In the genomic region with DNA sequence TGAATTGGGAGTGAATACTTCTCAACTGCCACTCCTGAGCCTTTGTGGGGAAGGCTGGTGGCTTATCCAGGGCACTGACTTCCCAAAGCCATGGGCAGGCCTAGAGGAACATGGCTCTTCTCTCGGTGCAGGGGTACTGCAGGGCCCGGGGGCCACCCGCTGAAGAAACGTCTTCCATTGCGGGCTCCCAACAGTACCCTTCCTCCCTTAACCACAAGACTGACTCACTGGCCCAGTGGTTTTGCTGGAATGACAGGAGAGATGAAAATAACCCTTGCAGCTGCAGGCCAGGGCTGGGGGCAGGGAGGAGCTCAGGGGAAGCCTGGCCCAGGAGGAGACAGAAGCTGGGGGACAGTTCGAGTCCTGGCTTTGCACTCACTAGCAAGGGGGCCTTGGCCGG, we compare ENCODE assay signal across 1 cellular context.
TF ChIP-seq lines count a peak whose summit lies in the region.

No MANE protein-coding gene starts in this region.

TF ChIP-seq in HepG2, 621 proteins besides CTCF, POLR2A, EP300 and RAD21:
- TF ChIP-seq PHF5A (CRISPR knock-in tag; IDR thresholded peaks at IDR 0.05; ENCODE audit: low read depth, unreplicated experiment) (no peak), ZSCAN31 (CRISPR knock-in tag; IDR thresholded peaks at IDR 0.05; ENCODE audit: low read depth) (no peak), HOXA5 (CRISPR knock-in tag; IDR thresholded peaks at IDR 0.05) (no peak), BCL6 (CRISPR knock-in tag; IDR thresholded peaks at IDR 0.05) (no peak), ZNF607 (CRISPR knock-in tag; IDR thresholded peaks at IDR 0.05; ENCODE audit: borderline replicate concordance) (no peak), ZNF687 (CRISPR knock-in tag; IDR thresholded peaks at IDR 0.05) (no peak), ZNF256 (CRISPR knock-in tag; conservative IDR thresholded peaks at IDR 0.05) (no peak), PRDM15 (CRISPR knock-in tag; IDR thresholded peaks at IDR 0.05) (no peak), ZNF350 (CRISPR knock-in tag; IDR thresholded peaks at IDR 0.05; ENCODE audit: borderline replicate concordance, low read depth) (no peak), RXRA (CRISPR knock-in tag; IDR thresholded peaks at IDR 0.05) (no peak), GZF1 (CRISPR knock-in tag; IDR thresholded peaks at IDR 0.05) (no peak), MED8 (CRISPR knock-in tag; IDR thresholded peaks at IDR 0.05; ENCODE audit: insufficient replicate concordance) (no peak), GATA4 (IDR thresholded peaks at IDR 0.05; ENCODE audit: borderline replicate concordance, low read depth) (no peak)
- TF ChIP-seq, protein P1, sequence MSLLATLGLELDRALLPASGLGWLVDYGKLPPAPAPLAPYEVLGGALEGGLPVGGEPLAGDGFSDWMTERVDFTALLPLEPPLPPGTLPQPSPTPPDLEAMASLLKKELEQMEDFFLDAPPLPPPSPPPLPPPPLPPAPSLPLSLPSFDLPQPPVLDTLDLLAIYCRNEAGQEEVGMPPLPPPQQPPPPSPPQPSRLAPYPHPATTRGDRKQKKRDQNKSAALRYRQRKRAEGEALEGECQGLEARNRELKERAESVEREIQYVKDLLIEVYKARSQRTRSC (CRISPR knock-in tag; IDR thresholded peaks at IDR 0.05; ENCODE audit: low read depth), result no peak
- TF ChIP-seq, protein P2, sequence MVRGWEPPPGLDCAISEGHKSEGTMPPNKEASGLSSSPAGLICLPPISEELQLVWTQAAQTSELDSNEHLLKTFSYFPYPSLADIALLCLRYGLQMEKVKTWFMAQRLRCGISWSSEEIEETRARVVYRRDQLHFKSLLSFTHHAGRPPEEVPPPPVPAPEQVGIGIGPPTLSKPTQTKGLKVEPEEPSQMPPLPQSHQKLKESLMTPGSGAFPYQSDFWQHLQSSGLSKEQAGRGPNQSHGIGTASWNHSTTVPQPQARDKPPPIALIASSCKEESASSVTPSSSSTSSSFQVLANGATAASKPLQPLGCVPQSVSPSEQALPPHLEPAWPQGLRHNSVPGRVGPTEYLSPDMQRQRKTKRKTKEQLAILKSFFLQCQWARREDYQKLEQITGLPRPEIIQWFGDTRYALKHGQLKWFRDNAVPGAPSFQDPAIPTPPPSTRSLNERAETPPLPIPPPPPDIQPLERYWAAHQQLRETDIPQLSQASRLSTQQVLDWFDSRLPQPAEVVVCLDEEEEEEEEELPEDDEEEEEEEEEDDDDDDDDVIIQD (CRISPR knock-in tag; IDR thresholded peaks at IDR 0.05; ENCODE audit: low read depth), result no peak
- TF ChIP-seq, protein P3, sequence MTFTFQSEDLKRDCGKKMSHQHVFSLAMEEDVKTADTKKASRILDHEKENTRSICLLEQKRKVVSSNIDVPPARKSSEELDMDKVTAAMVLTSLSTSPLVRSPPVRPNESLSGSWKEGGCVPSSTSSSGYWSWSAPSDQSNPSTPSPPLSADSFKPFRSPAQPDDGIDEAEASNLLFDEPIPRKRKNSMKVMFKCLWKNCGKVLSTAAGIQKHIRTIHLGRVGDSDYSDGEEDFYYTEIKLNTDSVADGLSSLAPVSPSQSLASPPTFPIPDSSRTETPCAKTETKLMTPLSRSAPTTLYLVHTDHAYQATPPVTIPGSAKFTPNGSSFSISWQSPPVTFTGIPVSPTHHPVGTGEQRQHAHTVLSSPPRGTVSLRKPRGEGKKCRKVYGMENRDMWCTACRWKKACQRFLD (CRISPR knock-in tag; IDR thresholded peaks at IDR 0.05; ENCODE audit: borderline replicate concordance), result no peak
- TF ChIP-seq, protein P4, sequence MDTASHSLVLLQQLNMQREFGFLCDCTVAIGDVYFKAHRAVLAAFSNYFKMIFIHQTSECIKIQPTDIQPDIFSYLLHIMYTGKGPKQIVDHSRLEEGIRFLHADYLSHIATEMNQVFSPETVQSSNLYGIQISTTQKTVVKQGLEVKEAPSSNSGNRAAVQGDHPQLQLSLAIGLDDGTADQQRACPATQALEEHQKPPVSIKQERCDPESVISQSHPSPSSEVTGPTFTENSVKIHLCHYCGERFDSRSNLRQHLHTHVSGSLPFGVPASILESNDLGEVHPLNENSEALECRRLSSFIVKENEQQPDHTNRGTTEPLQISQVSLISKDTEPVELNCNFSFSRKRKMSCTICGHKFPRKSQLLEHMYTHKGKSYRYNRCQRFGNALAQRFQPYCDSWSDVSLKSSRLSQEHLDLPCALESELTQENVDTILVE (CRISPR knock-in tag; IDR thresholded peaks at IDR 0.05), result no peak
